In genomic region chr13:60410299-60410698, GRCh38 we compare ENCODE assay signal across 13 cellular contexts.
"Had no signal": no experiment of that assay in that cellular context is flagged by ENCODE, and none has a peak within 500 bp of the region (broad histone marks: within the 10 kb centered on the region; RNA-seq: fewer than 3 reads in every experiment).

No MANE protein-coding gene starts in this region.

- H3K36me3 ChIP-seq: neutrophil, suprapubic skin had no signal

- H3K27me3 ChIP-seq: left lung, neutrophil, suprapubic skin had no signal

- H3K9me3 ChIP-seq: left lung, neutrophil, suprapubic skin had no signal

- DNase-seq: activated B cell treated with CpG ODN at 0.5 μM for 24 hours; activated CD4-positive, alpha-beta T cell treated with anti-CD3 and anti-CD28 coated beads, Interleukin-2, amount 10 ng/mL, durations not matched to agents 7 days and 5 days; activated effector memory CD4-positive, alpha-beta T cell treated with Interleukin-2 at 50 U/mL for 16 hours; activated naive CD4-positive, alpha-beta T cell treated with anti-CD3 and anti-CD28 coated beads, Interleukin-2, amount 50 U/mL, for 16 hours; left lung; mammary epithelial cell; naive B cell; stimulated activated CD4-positive, alpha-beta T cell treated with anti-CD3 and anti-CD28 coated beads, Interleukin-4, amount 100 ng/mL, for 1 hour; trophoblast cell had no signal

- H3K27ac Mint-ChIP-seq: activated B cell treated with CpG ODN at 0.5 μM for 24 hours; activated CD4-positive, alpha-beta T cell treated with anti-CD3 and anti-CD28 coated beads, Interleukin-2, amount 10 ng/mL, durations not matched to agents 7 days and 5 days; naive B cell; stimulated activated naive CD8-positive, alpha-beta T cell treated with anti-CD3 and anti-CD28 coated beads, Interleukin-15, Interleukin-2, amounts not matched to agents 100 ng/mL and 50 ng/mL, for 24 hours had no signal

- H3K27me3 Mint-ChIP-seq: activated B cell treated with CpG ODN at 0.5 μM for 24 hours; activated CD4-positive, alpha-beta T cell treated with anti-CD3 and anti-CD28 coated beads, Interleukin-2, amount 10 ng/mL, durations not matched to agents 7 days and 5 days; naive B cell; stimulated activated naive CD8-positive, alpha-beta T cell treated with anti-CD3 and anti-CD28 coated beads, Interleukin-15, Interleukin-2, amounts not matched to agents 100 ng/mL and 50 ng/mL, for 24 hours had no signal

- H3K9ac ChIP-seq: parathyroid adenoma had no signal

- H3K4me3 Mint-ChIP-seq: activated B cell treated with CpG ODN at 0.5 μM for 24 hours; activated CD4-positive, alpha-beta T cell treated with anti-CD3 and anti-CD28 coated beads, Interleukin-2, amount 10 ng/mL, durations not matched to agents 7 days and 5 days; naive B cell; stimulated activated naive CD8-positive, alpha-beta T cell treated with anti-CD3 and anti-CD28 coated beads, Interleukin-15, Interleukin-2, amounts not matched to agents 100 ng/mL and 50 ng/mL, for 24 hours had no signal

- H3K4me3 ChIP-seq: left lung, suprapubic skin had no signal

- H2AFZ ChIP-seq: parathyroid adenoma had no signal
